ENCODE assay signal across 5 cellular contexts in genomic region chr13:37037231-37037630, GRCh38.
"Had no signal": no experiment of that assay in that cellular context is flagged by ENCODE, and none has a peak within 500 bp of the region (broad histone marks: within the 10 kb centered on the region; RNA-seq: fewer than 3 reads in every experiment).

No MANE protein-coding gene starts in this region.

- H3K4me3 Mint-ChIP-seq: IgD-negative memory B cell had no signal

- H3K4me3 ChIP-seq: K562 had no signal

- H3K27me3 Mint-ChIP-seq: IgD-negative memory B cell had no signal

- H3K9me3 Mint-ChIP-seq: IgD-negative memory B cell had no signal

- ATAC-seq: HepG2, K562 had no signal

- DNase-seq: IMR-90, KBM-7 had no signal

- H3K4me1 Mint-ChIP-seq: IgD-negative memory B cell had no signal
